In genomic region chr3:141810161-141810560, GRCh38 we compare ENCODE assay signal across 2 cellular contexts.
TF ChIP-seq lines count a peak whose summit lies in the region.

No MANE protein-coding gene starts in this region.

TF ChIP-seq in HEK293, 187 proteins besides CTCF, POLR2A, EP300 and RAD21:
- no peak for TF ChIP-seq ZNF501 (tag by site-specific recombination; IDR thresholded peaks at IDR 0.05)
- TF ChIP-seq ZNF148 (tag by site-specific recombination; IDR thresholded peaks at IDR 0.05; ENCODE audit: borderline replicate concordance), result no peak
- peak; percentile 66 for TF ChIP-seq ZNF596 (tag by site-specific recombination; IDR thresholded peaks at IDR 0.05)
- no peak for TF ChIP-seq MZF1 (tag by site-specific recombination; IDR thresholded peaks at IDR 0.05; ENCODE audit: borderline replicate concordance)
- TF ChIP-seq ZNF223 (tag by site-specific recombination; IDR thresholded peaks at IDR 0.05), result no peak
- no peak for TF ChIP-seq ZNF239 (tag by site-specific recombination; IDR thresholded peaks at IDR 0.05)
- no peak for TF ChIP-seq ZSCAN5A (tag by site-specific recombination; IDR thresholded peaks at IDR 0.05)
- no peak for TF ChIP-seq ZNF311 (tag by site-specific recombination; IDR thresholded peaks at IDR 0.05; ENCODE audit: borderline replicate concordance)
- TF ChIP-seq GLIS2 (tag by site-specific recombination; IDR thresholded peaks at IDR 0.05), result no peak
- no peak for TF ChIP-seq ZNF155 (tag by site-specific recombination; IDR thresholded peaks at IDR 0.05)
- 0 out of 2 replicates have a peak, but pooled peaks have one; percentile 40 for TF ChIP-seq ZNF366 (tag by site-specific recombination; conservative IDR thresholded peaks at IDR 0.05)
- no peak for TF ChIP-seq ZNF645 (tag by site-specific recombination; IDR thresholded peaks at IDR 0.05)
- no peak for TF ChIP-seq SCRT2 (tag by site-specific recombination; IDR thresholded peaks at IDR 0.05)
- TF ChIP-seq ZNF133 (tag by site-specific recombination; IDR thresholded peaks at IDR 0.05), result no peak
- no peak for TF ChIP-seq ZNF580 (tag by site-specific recombination; IDR thresholded peaks at IDR 0.05)
- no peak for TF ChIP-seq ZNF26 (tag by site-specific recombination; IDR thresholded peaks at IDR 0.05)
- no peak for TF ChIP-seq SP3 (tag by site-specific recombination; IDR thresholded peaks at IDR 0.05)

TF ChIP-seq in K562, 482 proteins besides CTCF, POLR2A, EP300 and RAD21:
- peak; percentile 50 for TF ChIP-seq ZNF512 (tag; IDR thresholded peaks at IDR 0.05)
- TF ChIP-seq TAF15 (IDR thresholded peaks at IDR 0.05; ENCODE audit: low read depth, low read length), result no peak
TF ChIP-seq in K562: peak in this region for 1.
